ENCODE assay signal across 17 cellular contexts in genomic region chr5:81450940-81451339, GRCh38. TPM values are rescaled to one million over a fixed set of nuclear protein-coding genes. Genes with fewer than 3 reads are reported as not detected.
DNase-seq lines count a peak whose midpoint lies in the region; ATAC-seq and TF ChIP-seq lines count a peak whose summit lies in the region.
"Had no signal": no experiment of that assay in that cellular context is flagged by ENCODE, and none has a peak within 500 bp of the region (broad histone marks: within the 10 kb centered on the region; RNA-seq: fewer than 3 reads in every experiment).

No MANE protein-coding gene starts in this region.

- H3K4me1 Mint-ChIP-seq in activated T-helper 17 cell treated with anti-CD3 and anti-CD28 coated beads, Interleukin-2, amount 50 U/mL, for 72 hours = peaks cover 5% of the 10 kb centered on the region
- H3K4me1 Mint-ChIP-seq: central memory CD8-positive, alpha-beta T cell had no signal

- intact Hi-C loops in Right ventricle myocardium superior (cut with DNase I) = no loop called here

- no peak overlapping the region for H3K4me3 ChIP-seq in epithelial cell of esophagus (ENCODE audit: low read length)
- H3K4me3 ChIP-seq: ovary had no signal

- H3K4me3 Mint-ChIP-seq in activated T-helper 17 cell treated with anti-CD3 and anti-CD28 coated beads, Interleukin-2, amount 50 U/mL, for 72 hours = no peak overlapping the region
- H3K4me3 Mint-ChIP-seq: central memory CD8-positive, alpha-beta T cell had no signal

- H3K27ac Mint-ChIP-seq in activated T-helper 17 cell treated with anti-CD3 and anti-CD28 coated beads, Interleukin-2, amount 50 U/mL, for 72 hours = no peak overlapping the region

- peaks cover 21% of the 10 kb centered on the region for H3K36me3 Mint-ChIP-seq in activated T-helper 17 cell treated with anti-CD3 and anti-CD28 coated beads, Interleukin-2, amount 50 U/mL, for 72 hours (ENCODE audit: low read depth)

- no peaks in the 10 kb centered on the region for H3K9me3 Mint-ChIP-seq in activated T-helper 17 cell treated with anti-CD3 and anti-CD28 coated beads, Interleukin-2, amount 50 U/mL, for 72 hours
- H3K9me3 Mint-ChIP-seq: central memory CD8-positive, alpha-beta T cell had no signal

- no peaks in the 10 kb centered on the region for H3K27me3 Mint-ChIP-seq in activated T-helper 17 cell treated with anti-CD3 and anti-CD28 coated beads, Interleukin-2, amount 50 U/mL, for 72 hours
- H3K27me3 Mint-ChIP-seq: central memory CD8-positive, alpha-beta T cell had no signal

- ATAC-seq in Right ventricle myocardium superior (ENCODE audit: poor library complexity) (no peak), GM21447 (IDR thresholded peaks at IDR 0.05; ENCODE audit: unreplicated experiment) (no peak)
- no peak for ATAC-seq in activated T-helper 17 cell treated with anti-CD3 and anti-CD28 coated beads, Interleukin-2, amount 50 U/mL, for 72 hours (replicated peaks)
- ATAC-seq: SK-N-SH treated with all-trans-retinoic acid at 6 μM for 48 hours had no signal

- DNase-seq in DMS153 (lab: John Stamatoyannopoulos, UW) (peak; percentile 7), DMS153 treated with DMSO at 0.1 percent for 48 hours (lab: John Stamatoyannopoulos, UW; ENCODE audit: unreplicated experiment) (no peak), NCI-H69 (lab: John Stamatoyannopoulos, UW) (peak; percentile 31), epithelial cell of esophagus (ENCODE audit: low read depth) (peak; percentile 79), pulmonary artery endothelial cell (ENCODE audit: low read depth, low spot score) (peak; percentile 4), Right ventricle myocardium superior (no peak)
- DNase-seq: activated naive CD4-positive, alpha-beta T cell treated with Interleukin-2 at 50 U/mL for 16 hours; KBM-7; midbrain; NCI-H146; ovary; stimulated activated CD4-positive, alpha-beta T cell treated with anti-CD3 and anti-CD28 coated beads, Interleukin-12 subunit alpha, Interleukin-12 subunit beta, amount 100 ng/mL, for 4 hours had no signal

- no peak for TF ChIP-seq CTCF in epithelial cell of esophagus (IDR thresholded peaks at IDR 0.05; ENCODE audit: insufficient read depth, low read depth, low read length, missing control alignments)

RNA-seq across cellular contexts. Expression of gene ACOT12, which starts 57.0 kb away (rescaled TPM):
- total RNA-seq in pulmonary artery endothelial cell (0.13 TPM in 1 of 2 replicates, not detected in the other), Right ventricle myocardium superior (not detected)
- not detected for total RNA-seq in activated T-helper 17 cell treated with anti-CD3 and anti-CD28 coated beads, Interleukin-2, amount 50 U/mL, for 72 hours
- total RNA-seq: epithelial cell of proximal tubule had no signal

Comparison
In these comparisons a context has a peak if more than half of its experiments do, and no peak if none do; other contexts are left out.
1. DNase-seq: peak in DMS153 (single experiment), NCI-H69 (single experiment), epithelial cell of esophagus (single experiment) and pulmonary artery endothelial cell (single experiment); none in DMS153 treated with DMSO at 0.1 percent for 48 hours (single experiment) and Right ventricle myocardium superior (single experiment).